In genomic region chr1:210598135-210598652, GRCh38 we compare ENCODE assay signal across 1 cellular context.
TF ChIP-seq lines count a peak whose summit lies in the region.

No MANE protein-coding gene starts in this region.

TF ChIP-seq in GM12878, 131 proteins besides CTCF, POLR2A, EP300 and RAD21 (continued from another document):
- TF ChIP-seq ZBTB40 (IDR thresholded peaks at IDR 0.05; ENCODE audit: borderline replicate concordance) (no peak), ZNF622 (IDR thresholded peaks at IDR 0.05) (no peak)
